ENCODE assay signal across 12 cellular contexts in the genomic region with DNA sequence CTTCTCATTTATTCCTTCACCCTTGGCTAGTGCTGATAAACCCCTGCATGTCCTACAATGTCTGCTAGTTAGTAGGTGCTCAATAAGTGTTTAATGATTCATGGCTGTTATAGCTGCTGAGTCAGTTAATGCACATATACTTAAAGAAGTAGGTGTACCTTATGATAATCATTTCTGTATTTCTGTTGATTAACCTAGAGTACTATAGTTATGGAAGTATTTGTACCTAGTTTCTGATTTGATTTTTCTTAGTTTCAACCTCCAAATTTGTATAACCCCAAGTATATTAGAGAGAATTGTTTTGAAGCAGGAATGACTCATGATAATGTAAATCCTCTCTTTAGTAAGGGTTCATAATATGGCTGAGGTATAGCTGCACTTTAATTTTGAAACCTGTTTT. TPM values are rescaled to one million over a fixed set of nuclear protein-coding genes. Genes with fewer than 3 reads are reported as not detected.
A peak's percentile ranks its signal among the peaks of the same experiment; 100 is the strongest.
DNase-seq lines count a peak whose midpoint lies in the region; ATAC-seq and TF ChIP-seq lines count a peak whose summit lies in the region.
"Had no signal": no experiment of that assay in that cellular context is flagged by ENCODE, and none has a peak within 500 bp of the region (broad histone marks: within the 10 kb centered on the region; RNA-seq: fewer than 3 reads in every experiment).

No MANE protein-coding gene starts in this region.

- ATAC-seq in GM19035 (IDR thresholded peaks at IDR 0.05; ENCODE audit: unreplicated experiment) (peak; percentile 81), GM21723 (IDR thresholded peaks at IDR 0.05; ENCODE audit: unreplicated experiment) (peak; percentile 79), HG03139 (IDR thresholded peaks at IDR 0.05; ENCODE audit: unreplicated experiment) (peak; percentile 75), foreskin keratinocyte (peak; percentile 57)
- ATAC-seq: GM23338 had no signal

- H3K27me3 ChIP-seq in foreskin keratinocyte, result no peaks in the 10 kb centered on the region

- no peak overlapping the region for H3K27ac ChIP-seq in foreskin keratinocyte
- H3K27ac ChIP-seq: WERI-Rb-1 had no signal

- peak in 1 of 2 donors; percentile 38 for DNase-seq in foreskin keratinocyte
- DNase-seq in HUDEP-2 (lab: John Stamatoyannopoulos, UW; ENCODE audit: unreplicated experiment in 76 of 76), result no peak
- no peak for DNase-seq in cerebellar cortex (ENCODE audit: low spot score)
- DNase-seq in activated CD8-positive, alpha-beta memory T cell treated with anti-CD3 and anti-CD28 coated beads, Interleukin-2, amount 50 U/mL, for 48 hours, result no peak
- DNase-seq: DMS153; stimulated activated CD8-positive, alpha-beta memory T cell treated with anti-CD3 and anti-CD28 coated beads, Interleukin-4, amount 100 ng/mL, for 48 hours; WERI-Rb-1 had no signal

- TF ChIP-seq CTCF in foreskin keratinocyte (conservative IDR thresholded peaks at IDR 0.05), result no peak

- H3K4me1 ChIP-seq in foreskin keratinocyte, result peaks cover 21% of the 10 kb centered on the region

RNA-seq across cellular contexts. Expression of a gene that starts 8.9 kb away (rescaled TPM):
- total RNA-seq in foreskin keratinocyte, result 44.0 and 46.0 TPM in 2 replicates
- polyA plus RNA-seq in foreskin keratinocyte, result 6.8 and 8.7 TPM in 2 replicates

RNA-seq across cellular contexts. Expression of a gene that starts 51.4 kb away (rescaled TPM):
- not detected in 2 replicates for total RNA-seq in foreskin keratinocyte
- not detected in 2 replicates for polyA plus RNA-seq in foreskin keratinocyte
- total RNA-seq: myocyte had no signal
